8 cellular contexts compared by ENCODE assay signal in genomic region chr5:178163772-178164735, GRCh38. TPM values are rescaled to one million over a fixed set of nuclear protein-coding genes. Genes with fewer than 3 reads are reported as not detected.
DNase-seq lines count a peak whose midpoint lies in the region; ATAC-seq and TF ChIP-seq lines count a peak whose summit lies in the region.

No MANE protein-coding gene starts in this region.

- DNase-seq in GM12865 (ENCODE audit: low read depth), result peak; percentile 88
- DNase-seq in NCI-H128 (lab: John Stamatoyannopoulos, UW; ENCODE audit: unreplicated experiment), result peak; percentile 85
- DNase-seq in SKM-1 treated with dmso at 0.1 percent for 144 hours (lab: John Stamatoyannopoulos, UW; ENCODE audit: unreplicated experiment), result peak; percentile 65
- DNase-seq in cardiac muscle cell (ENCODE audit: low read depth in 1 of 2, low spot score in 1 of 2), result peak; percentile 78 to 86
- DNase-seq in posterior vena cava (ENCODE audit: low spot score), result peak; percentile 95
- peak; percentile 92 for DNase-seq in upper lobe of right lung

- TF ChIP-seq CTCF in GM12865 (IDR thresholded peaks at IDR 0.05; ENCODE audit: insufficient read depth, low read depth, low read length, missing control alignments) (peak; percentile 100), cardiac muscle cell (IDR thresholded peaks at IDR 0.05; ENCODE audit: low read depth, low read length) (peak; percentile 99), upper lobe of right lung (IDR thresholded peaks at IDR 0.05) (peak; percentile 100)

- H3K4me1 Mint-ChIP-seq in activated naive CD4-positive, alpha-beta T cell treated with anti-CD3 and anti-CD28 coated beads, Interleukin-2, amount 50 U/mL, for 24 hours, result peaks cover 6% of the 10 kb centered on the region

- H3K36me3 ChIP-seq in cardiac muscle cell (no peaks in the 10 kb centered on the region), upper lobe of right lung (no peaks in the 10 kb centered on the region)

- no peak overlapping the region for H3K27ac ChIP-seq in cardiac muscle cell
- no peak overlapping the region for H3K27ac ChIP-seq in upper lobe of right lung

- peaks cover 11% of the 10 kb centered on the region for H3K27me3 Mint-ChIP-seq in activated naive CD4-positive, alpha-beta T cell treated with anti-CD3 and anti-CD28 coated beads, Interleukin-2, amount 50 U/mL, for 24 hours

- no peaks in the 10 kb centered on the region for H3K36me3 Mint-ChIP-seq in activated naive CD4-positive, alpha-beta T cell treated with anti-CD3 and anti-CD28 coated beads, Interleukin-2, amount 50 U/mL, for 24 hours

- H3K4me1 ChIP-seq in cardiac muscle cell (ENCODE audit: low read depth), result no peaks in the 10 kb centered on the region
- H3K4me1 ChIP-seq in upper lobe of right lung, result peaks cover 5% of the 10 kb centered on the region

- H3K4me3 ChIP-seq in GM12865 (ENCODE audit: low read depth, low read length) (no peak overlapping the region), cardiac muscle cell (no peak overlapping the region), upper lobe of right lung (no peak overlapping the region)

- intact Hi-C loops in posterior vena cava (cut with DNase I), result loop anchor here (5.0 kb wide), 1 partner anchor 87 kb away; no protein-coding TSS in a partner anchor
- intact Hi-C loops in upper lobe of right lung (cut with DNase I), result loop anchor here (5.0 kb wide), 1 partner anchor 87 kb away; no protein-coding TSS in a partner anchor

- no peaks in the 10 kb centered on the region for H3K9me3 ChIP-seq in cardiac muscle cell (ENCODE audit: low read depth)
- no peaks in the 10 kb centered on the region for H3K9me3 ChIP-seq in upper lobe of right lung

- no peaks in the 10 kb centered on the region for H3K9me3 Mint-ChIP-seq in activated naive CD4-positive, alpha-beta T cell treated with anti-CD3 and anti-CD28 coated beads, Interleukin-2, amount 50 U/mL, for 24 hours

- no peak overlapping the region for H3K27ac Mint-ChIP-seq in activated naive CD4-positive, alpha-beta T cell treated with anti-CD3 and anti-CD28 coated beads, Interleukin-2, amount 50 U/mL, for 24 hours

- ATAC-seq in HG02623 (IDR thresholded peaks at IDR 0.05; ENCODE audit: unreplicated experiment) (peak; percentile 85), upper lobe of right lung (peak; percentile 100)

- H3K4me3 Mint-ChIP-seq in activated naive CD4-positive, alpha-beta T cell treated with anti-CD3 and anti-CD28 coated beads, Interleukin-2, amount 50 U/mL, for 24 hours, result peak overlapping the region; percentile 52

- peaks cover 17% of the 10 kb centered on the region for H3K27me3 ChIP-seq in cardiac muscle cell
- H3K27me3 ChIP-seq in upper lobe of right lung, result peaks cover 20% of the 10 kb centered on the region

RNA-seq across cellular contexts. Expression of gene NHP2, which starts 10.4 kb away (rescaled TPM):
- total RNA-seq in cardiac muscle cell (270 and 391 TPM in 2 replicates), posterior vena cava (10 to 100 TPM; 73.9 to 87.3 TPM), upper lobe of right lung (60.1 TPM)
- 232 and 239 TPM in 2 replicates for polyA plus RNA-seq in cardiac muscle cell

RNA-seq across cellular contexts. Expression of gene GMCL2, which starts 23.1 kb away (rescaled TPM):
- total RNA-seq in cardiac muscle cell, result not detected in 2 replicates
- polyA plus RNA-seq in cardiac muscle cell, result not detected in 2 replicates
- total RNA-seq in posterior vena cava, result not detected
- total RNA-seq in upper lobe of right lung, result not detected

RNA-seq across cellular contexts. Expression of gene RMND5B, which starts 33.2 kb away (rescaled TPM):
- total RNA-seq in cardiac muscle cell (49.7 and 58.8 TPM in 2 replicates), posterior vena cava (10 to 100 TPM; 29.2 to 29.9 TPM), upper lobe of right lung (44.7 TPM)
- 57.2 and 58.2 TPM in 2 replicates for polyA plus RNA-seq in cardiac muscle cell

RNA-seq across cellular contexts. Expression of gene HNRNPAB, which starts 40.3 kb away (rescaled TPM):
- total RNA-seq in cardiac muscle cell (127 and 154 TPM in 2 replicates), posterior vena cava (100 to 1,000 TPM in 1 of 2 donors, 10 to 100 TPM in 1; 97.0 to 133 TPM), upper lobe of right lung (116 TPM)
- 205 and 224 TPM in 2 replicates for polyA plus RNA-seq in cardiac muscle cell

RNA-seq across cellular contexts. Expression of gene N4BP3, which starts 50.7 kb away (rescaled TPM):
- total RNA-seq in cardiac muscle cell (11.6 and 13.7 TPM in 2 replicates), posterior vena cava (1 to 10 TPM; 1.7 to 1.8 TPM), upper lobe of right lung (5.2 TPM)
- polyA plus RNA-seq in cardiac muscle cell, result 5.7 and 6.1 TPM in 2 replicates
